In genomic region chrX:12984629-12985303, GRCh38 we compare ENCODE assay signal across 1 cellular context.
TF ChIP-seq lines count a peak whose summit lies in the region.

No MANE protein-coding gene starts in this region.

TF ChIP-seq in WTC11, 78 proteins besides CTCF, POLR2A, EP300 and RAD21 (continued from another document):
- TF ChIP-seq MXD4 (CRISPR knock-in tag; IDR thresholded peaks at IDR 0.05; ENCODE audit: borderline replicate concordance) (no peak), EMX1 (CRISPR knock-in tag; IDR thresholded peaks at IDR 0.05) (no peak), GRHL2 (CRISPR knock-in tag; IDR thresholded peaks at IDR 0.05; ENCODE audit: insufficient replicate concordance, severe bottlenecking) (no peak)
